ENCODE assay signal across 1 cellular context in the genomic region with DNA sequence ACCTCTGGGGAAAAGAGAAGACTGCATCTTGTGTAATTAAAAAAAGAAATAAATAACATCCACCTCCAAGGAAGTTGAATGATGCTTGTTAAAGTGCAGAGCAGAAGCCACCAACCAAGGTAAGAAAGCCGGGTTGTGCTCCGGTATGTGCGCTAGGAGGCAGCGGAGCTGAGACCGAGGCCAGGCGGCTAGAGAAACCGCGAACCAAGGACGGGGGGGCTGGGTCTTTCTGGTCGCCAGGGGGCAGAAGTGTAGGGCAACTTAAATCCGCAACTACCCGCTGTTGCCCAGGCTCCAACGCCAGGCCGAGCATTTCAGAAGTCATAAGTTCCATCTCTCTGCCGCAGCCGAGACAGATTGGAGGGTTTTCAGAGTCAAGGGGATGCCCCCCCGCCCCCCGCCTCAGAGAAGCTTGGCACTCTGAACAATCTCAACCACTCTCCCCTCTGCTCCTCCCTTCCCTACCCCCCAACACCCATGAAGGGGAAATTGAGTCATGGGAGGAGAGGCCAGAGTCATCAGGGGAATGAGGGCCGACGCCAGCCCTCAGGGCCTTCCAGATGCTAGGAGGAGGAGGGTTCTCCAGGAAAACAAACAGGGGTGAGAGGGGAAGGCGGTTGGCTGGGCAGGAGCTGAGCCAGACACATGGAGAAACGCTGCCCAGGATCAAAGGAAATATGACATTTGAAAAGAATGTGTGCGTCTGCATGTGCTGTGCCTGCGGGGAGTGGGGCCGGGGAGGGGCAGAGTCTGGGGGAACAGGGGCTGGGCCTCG.
A peak's percentile ranks its signal among the peaks of the same experiment; 100 is the strongest.
TF ChIP-seq lines count a peak whose summit lies in the region.

No MANE protein-coding gene starts in this region.

TF ChIP-seq in HepG2, 621 proteins besides CTCF, POLR2A, EP300 and RAD21 (continued from another document and continues in another):
- TF ChIP-seq ZNF180 (CRISPR knock-in tag; IDR thresholded peaks at IDR 0.05; ENCODE audit: borderline replicate concordance, low read depth): no peak
- TF ChIP-seq ZNF607 (CRISPR knock-in tag; IDR thresholded peaks at IDR 0.05; ENCODE audit: borderline replicate concordance): peak; percentile 86; the same call in 1 of the 2 replicates
- TF ChIP-seq IRF2 (CRISPR knock-in tag; IDR thresholded peaks at IDR 0.05): peak; percentile 91
- TF ChIP-seq, protein P1, sequence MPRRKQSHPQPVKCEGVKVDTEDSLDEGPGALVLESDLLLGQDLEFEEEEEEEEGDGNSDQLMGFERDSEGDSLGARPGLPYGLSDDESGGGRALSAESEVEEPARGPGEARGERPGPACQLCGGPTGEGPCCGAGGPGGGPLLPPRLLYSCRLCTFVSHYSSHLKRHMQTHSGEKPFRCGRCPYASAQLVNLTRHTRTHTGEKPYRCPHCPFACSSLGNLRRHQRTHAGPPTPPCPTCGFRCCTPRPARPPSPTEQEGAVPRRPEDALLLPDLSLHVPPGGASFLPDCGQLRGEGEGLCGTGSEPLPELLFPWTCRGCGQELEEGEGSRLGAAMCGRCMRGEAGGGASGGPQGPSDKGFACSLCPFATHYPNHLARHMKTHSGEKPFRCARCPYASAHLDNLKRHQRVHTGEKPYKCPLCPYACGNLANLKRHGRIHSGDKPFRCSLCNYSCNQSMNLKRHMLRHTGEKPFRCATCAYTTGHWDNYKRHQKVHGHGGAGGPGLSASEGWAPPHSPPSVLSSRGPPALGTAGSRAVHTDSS (CRISPR knock-in tag; conservative IDR thresholded peaks at IDR 0.05): peak; percentile 94; the same call in 1 of the 2 replicates
- TF ChIP-seq ZNF746 (CRISPR knock-in tag; IDR thresholded peaks at IDR 0.05): peak; percentile 73; the same call in 1 of the 2 replicates
- TF ChIP-seq, protein P2, sequence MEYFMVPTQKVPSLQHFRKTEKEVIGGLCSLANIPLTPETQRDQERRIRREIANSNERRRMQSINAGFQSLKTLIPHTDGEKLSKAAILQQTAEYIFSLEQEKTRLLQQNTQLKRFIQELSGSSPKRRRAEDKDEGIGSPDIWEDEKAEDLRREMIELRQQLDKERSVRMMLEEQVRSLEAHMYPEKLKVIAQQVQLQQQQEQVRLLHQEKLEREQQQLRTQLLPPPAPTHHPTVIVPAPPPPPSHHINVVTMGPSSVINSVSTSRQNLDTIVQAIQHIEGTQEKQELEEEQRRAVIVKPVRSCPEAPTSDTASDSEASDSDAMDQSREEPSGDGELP (IDR thresholded peaks at IDR 0.05; ENCODE audit: borderline replicate concordance, low read depth): peak; percentile 46; the same call in 1 of the 2 replicates
- no peak for TF ChIP-seq NFIC (IDR thresholded peaks at IDR 0.05; ENCODE audit: low read length)
- TF ChIP-seq ASH2L (IDR thresholded peaks at IDR 0.05; ENCODE audit: insufficient read length, low read depth, low read length): peak; percentile 72
- TF ChIP-seq, protein P3, sequence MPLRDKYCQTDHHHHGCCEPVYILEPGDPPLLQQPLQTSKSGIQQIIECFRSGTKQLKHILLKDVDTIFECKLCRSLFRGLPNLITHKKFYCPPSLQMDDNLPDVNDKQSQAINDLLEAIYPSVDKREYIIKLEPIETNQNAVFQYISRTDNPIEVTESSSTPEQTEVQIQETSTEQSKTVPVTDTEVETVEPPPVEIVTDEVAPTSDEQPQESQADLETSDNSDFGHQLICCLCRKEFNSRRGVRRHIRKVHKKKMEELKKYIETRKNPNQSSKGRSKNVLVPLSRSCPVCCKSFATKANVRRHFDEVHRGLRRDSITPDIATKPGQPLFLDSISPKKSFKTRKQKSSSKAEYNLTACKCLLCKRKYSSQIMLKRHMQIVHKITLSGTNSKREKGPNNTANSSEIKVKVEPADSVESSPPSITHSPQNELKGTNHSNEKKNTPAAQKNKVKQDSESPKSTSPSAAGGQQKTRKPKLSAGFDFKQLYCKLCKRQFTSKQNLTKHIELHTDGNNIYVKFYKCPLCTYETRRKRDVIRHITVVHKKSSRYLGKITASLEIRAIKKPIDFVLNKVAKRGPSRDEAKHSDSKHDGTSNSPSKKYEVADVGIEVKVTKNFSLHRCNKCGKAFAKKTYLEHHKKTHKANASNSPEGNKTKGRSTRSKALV (CRISPR knock-in tag; IDR thresholded peaks at IDR 0.05): peak; percentile 82; the same call in 1 of the 2 replicates
- 0 out of 4 replicates have a peak, but pooled peaks of 1 of the 2 experiments have one; percentile 28 for TF ChIP-seq NR2F1 (CRISPR knock-in tag; IDR thresholded peaks at IDR 0.05)
- TF ChIP-seq ZNF788 (CRISPR knock-in tag; IDR thresholded peaks at IDR 0.05; ENCODE audit: borderline replicate concordance): peak; percentile 88; the same call in 1 of the 2 replicates
- TF ChIP-seq ZNF724P (CRISPR knock-in tag; IDR thresholded peaks at IDR 0.05; ENCODE audit: borderline replicate concordance): no peak
- TF ChIP-seq HNRNPUL1 (IDR thresholded peaks at IDR 0.05; ENCODE audit: low read depth, low read length): no peak
- peak; percentile 89; the same call in 1 of the 2 replicates for TF ChIP-seq ZNF232 (CRISPR knock-in tag; IDR thresholded peaks at IDR 0.05; ENCODE audit: borderline replicate concordance)
- no peak for TF ChIP-seq ZNF737 (CRISPR knock-in tag; IDR thresholded peaks at IDR 0.05; ENCODE audit: borderline replicate concordance)
- TF ChIP-seq ZNF660 (CRISPR knock-in tag; IDR thresholded peaks at IDR 0.05; ENCODE audit: borderline replicate concordance, low read depth): no peak
- TF ChIP-seq ZNF816 (CRISPR knock-in tag; IDR thresholded peaks at IDR 0.05; ENCODE audit: borderline replicate concordance): no peak; the same call in 1 of the 2 replicates
- TF ChIP-seq, protein P4, sequence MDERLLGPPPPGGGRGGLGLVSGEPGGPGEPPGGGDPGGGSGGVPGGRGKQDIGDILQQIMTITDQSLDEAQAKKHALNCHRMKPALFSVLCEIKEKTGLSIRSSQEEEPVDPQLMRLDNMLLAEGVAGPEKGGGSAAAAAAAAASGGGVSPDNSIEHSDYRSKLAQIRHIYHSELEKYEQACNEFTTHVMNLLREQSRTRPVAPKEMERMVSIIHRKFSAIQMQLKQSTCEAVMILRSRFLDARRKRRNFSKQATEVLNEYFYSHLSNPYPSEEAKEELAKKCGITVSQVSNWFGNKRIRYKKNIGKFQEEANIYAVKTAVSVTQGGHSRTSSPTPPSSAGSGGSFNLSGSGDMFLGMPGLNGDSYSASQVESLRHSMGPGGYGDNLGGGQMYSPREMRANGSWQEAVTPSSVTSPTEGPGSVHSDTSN (CRISPR knock-in tag; IDR thresholded peaks at IDR 0.05): 0 out of 2 replicates have a peak, but pooled peaks have one; percentile 29
- TF ChIP-seq ZSCAN20 (CRISPR knock-in tag; IDR thresholded peaks at IDR 0.05; ENCODE audit: borderline replicate concordance): peak; percentile 88; the same call in 1 of the 2 replicates
- TF ChIP-seq MAZ (IDR thresholded peaks at IDR 0.05; ENCODE audit: borderline replicate concordance, low read depth, low read length): peak; percentile 92
- peak; percentile 69; the same call in 1 of the 2 replicates for TF ChIP-seq MAZ (CRISPR knock-in tag; IDR thresholded peaks at IDR 0.05; ENCODE audit: low read depth)
- TF ChIP-seq NCOR1 (IDR thresholded peaks at IDR 0.05; ENCODE audit: borderline replicate concordance, low read length): no peak; the same call in 1 of the 2 replicates
- TF ChIP-seq, protein P5, sequence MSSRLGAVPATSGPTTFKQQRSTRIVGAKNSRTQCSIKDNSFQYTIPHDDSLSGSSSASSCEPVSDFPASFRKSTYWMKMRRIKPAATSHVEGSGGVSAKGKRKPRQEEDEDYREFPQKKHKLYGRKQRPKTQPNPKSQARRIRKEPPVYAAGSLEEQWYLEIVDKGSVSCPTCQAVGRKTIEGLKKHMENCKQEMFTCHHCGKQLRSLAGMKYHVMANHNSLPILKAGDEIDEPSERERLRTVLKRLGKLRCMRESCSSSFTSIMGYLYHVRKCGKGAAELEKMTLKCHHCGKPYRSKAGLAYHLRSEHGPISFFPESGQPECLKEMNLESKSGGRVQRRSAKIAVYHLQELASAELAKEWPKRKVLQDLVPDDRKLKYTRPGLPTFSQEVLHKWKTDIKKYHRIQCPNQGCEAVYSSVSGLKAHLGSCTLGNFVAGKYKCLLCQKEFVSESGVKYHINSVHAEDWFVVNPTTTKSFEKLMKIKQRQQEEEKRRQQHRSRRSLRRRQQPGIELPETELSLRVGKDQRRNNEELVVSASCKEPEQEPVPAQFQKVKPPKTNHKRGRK (CRISPR knock-in tag; IDR thresholded peaks at IDR 0.05): no peak
- TF ChIP-seq NFKBIZ (CRISPR knock-in tag; IDR thresholded peaks at IDR 0.05): no peak
- no peak for TF ChIP-seq EHMT2 (IDR thresholded peaks at IDR 0.05; ENCODE audit: borderline replicate concordance, low read depth, low read length)
- no peak; the same call in 1 of the 2 replicates for TF ChIP-seq PHF21A (CRISPR knock-in tag; IDR thresholded peaks at IDR 0.05)
- no peak for TF ChIP-seq BRD4 (CRISPR knock-in tag; IDR thresholded peaks at IDR 0.05)
- TF ChIP-seq JUNB (CRISPR knock-in tag; IDR thresholded peaks at IDR 0.05; ENCODE audit: borderline replicate concordance): no peak
- TF ChIP-seq, protein P6, sequence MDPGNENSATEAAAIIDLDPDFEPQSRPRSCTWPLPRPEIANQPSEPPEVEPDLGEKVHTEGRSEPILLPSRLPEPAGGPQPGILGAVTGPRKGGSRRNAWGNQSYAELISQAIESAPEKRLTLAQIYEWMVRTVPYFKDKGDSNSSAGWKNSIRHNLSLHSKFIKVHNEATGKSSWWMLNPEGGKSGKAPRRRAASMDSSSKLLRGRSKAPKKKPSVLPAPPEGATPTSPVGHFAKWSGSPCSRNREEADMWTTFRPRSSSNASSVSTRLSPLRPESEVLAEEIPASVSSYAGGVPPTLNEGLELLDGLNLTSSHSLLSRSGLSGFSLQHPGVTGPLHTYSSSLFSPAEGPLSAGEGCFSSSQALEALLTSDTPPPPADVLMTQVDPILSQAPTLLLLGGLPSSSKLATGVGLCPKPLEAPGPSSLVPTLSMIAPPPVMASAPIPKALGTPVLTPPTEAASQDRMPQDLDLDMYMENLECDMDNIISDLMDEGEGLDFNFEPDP (CRISPR knock-in tag; conservative IDR thresholded peaks at IDR 0.05): no peak
- no peak for TF ChIP-seq ZNF20 (CRISPR knock-in tag; IDR thresholded peaks at IDR 0.05)
- TF ChIP-seq KDM2A (CRISPR knock-in tag; IDR thresholded peaks at IDR 0.05; ENCODE audit: borderline replicate concordance, low read depth): peak; percentile 96
- TF ChIP-seq ZNF12 (CRISPR knock-in tag; IDR thresholded peaks at IDR 0.05): peak; percentile 66; the same call in 1 of the 2 replicates
- peak; percentile 86; the same call in 1 of the 2 replicates for TF ChIP-seq EZH2 (conservative IDR thresholded peaks at IDR 0.05; ENCODE audit: low read depth, low read length)
- no peak for TF ChIP-seq ZNF616 (CRISPR knock-in tag; IDR thresholded peaks at IDR 0.05; ENCODE audit: low read depth)
- TF ChIP-seq ZNF205 (CRISPR knock-in tag; IDR thresholded peaks at IDR 0.05): peak; percentile 91; the same call in 1 of the 2 replicates
- TF ChIP-seq ZNF235 (CRISPR knock-in tag; IDR thresholded peaks at IDR 0.05; ENCODE audit: borderline replicate concordance): no peak
- TF ChIP-seq ZNF550 (CRISPR knock-in tag; IDR thresholded peaks at IDR 0.05; ENCODE audit: borderline replicate concordance): peak; percentile 90; the same call in 1 of the 2 replicates
- TF ChIP-seq, protein P7, sequence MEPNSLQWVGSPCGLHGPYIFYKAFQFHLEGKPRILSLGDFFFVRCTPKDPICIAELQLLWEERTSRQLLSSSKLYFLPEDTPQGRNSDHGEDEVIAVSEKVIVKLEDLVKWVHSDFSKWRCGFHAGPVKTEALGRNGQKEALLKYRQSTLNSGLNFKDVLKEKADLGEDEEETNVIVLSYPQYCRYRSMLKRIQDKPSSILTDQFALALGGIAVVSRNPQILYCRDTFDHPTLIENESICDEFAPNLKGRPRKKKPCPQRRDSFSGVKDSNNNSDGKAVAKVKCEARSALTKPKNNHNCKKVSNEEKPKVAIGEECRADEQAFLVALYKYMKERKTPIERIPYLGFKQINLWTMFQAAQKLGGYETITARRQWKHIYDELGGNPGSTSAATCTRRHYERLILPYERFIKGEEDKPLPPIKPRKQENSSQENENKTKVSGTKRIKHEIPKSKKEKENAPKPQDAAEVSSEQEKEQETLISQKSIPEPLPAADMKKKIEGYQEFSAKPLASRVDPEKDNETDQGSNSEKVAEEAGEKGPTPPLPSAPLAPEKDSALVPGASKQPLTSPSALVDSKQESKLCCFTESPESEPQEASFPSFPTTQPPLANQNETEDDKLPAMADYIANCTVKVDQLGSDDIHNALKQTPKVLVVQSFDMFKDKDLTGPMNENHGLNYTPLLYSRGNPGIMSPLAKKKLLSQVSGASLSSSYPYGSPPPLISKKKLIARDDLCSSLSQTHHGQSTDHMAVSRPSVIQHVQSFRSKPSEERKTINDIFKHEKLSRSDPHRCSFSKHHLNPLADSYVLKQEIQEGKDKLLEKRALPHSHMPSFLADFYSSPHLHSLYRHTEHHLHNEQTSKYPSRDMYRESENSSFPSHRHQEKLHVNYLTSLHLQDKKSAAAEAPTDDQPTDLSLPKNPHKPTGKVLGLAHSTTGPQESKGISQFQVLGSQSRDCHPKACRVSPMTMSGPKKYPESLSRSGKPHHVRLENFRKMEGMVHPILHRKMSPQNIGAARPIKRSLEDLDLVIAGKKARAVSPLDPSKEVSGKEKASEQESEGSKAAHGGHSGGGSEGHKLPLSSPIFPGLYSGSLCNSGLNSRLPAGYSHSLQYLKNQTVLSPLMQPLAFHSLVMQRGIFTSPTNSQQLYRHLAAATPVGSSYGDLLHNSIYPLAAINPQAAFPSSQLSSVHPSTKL (CRISPR knock-in tag; IDR thresholded peaks at IDR 0.05): peak; percentile 80
- no peak for TF ChIP-seq ZNF577 (CRISPR knock-in tag; IDR thresholded peaks at IDR 0.05; ENCODE audit: borderline replicate concordance, low read depth)
- no peak for TF ChIP-seq HDAC6 (IDR thresholded peaks at IDR 0.05; ENCODE audit: low read depth, low read length)
- TF ChIP-seq NR2F2 (IDR thresholded peaks at IDR 0.05; ENCODE audit: borderline replicate concordance, low read depth): no peak; the same call in 1 of the 2 replicates
- TF ChIP-seq, protein P8, sequence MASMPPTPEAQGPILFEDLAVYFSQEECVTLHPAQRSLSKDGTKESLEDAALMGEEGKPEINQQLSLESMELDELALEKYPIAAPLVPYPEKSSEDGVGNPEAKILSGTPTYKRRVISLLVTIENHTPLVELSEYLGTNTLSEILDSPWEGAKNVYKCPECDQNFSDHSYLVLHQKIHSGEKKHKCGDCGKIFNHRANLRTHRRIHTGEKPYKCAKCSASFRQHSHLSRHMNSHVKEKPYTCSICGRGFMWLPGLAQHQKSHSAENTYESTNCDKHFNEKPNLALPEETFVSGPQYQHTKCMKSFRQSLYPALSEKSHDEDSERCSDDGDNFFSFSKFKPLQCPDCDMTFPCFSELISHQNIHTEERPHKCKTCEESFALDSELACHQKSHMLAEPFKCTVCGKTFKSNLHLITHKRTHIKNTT (CRISPR knock-in tag; IDR thresholded peaks at IDR 0.05): peak; percentile 55; the same call in 1 of the 2 replicates
- TF ChIP-seq HCFC1 (IDR thresholded peaks at IDR 0.05; ENCODE audit: low read depth, low read length): 0 out of 2 replicates have a peak, but pooled peaks have one; percentile 15
- TF ChIP-seq ZNF75D (CRISPR knock-in tag; IDR thresholded peaks at IDR 0.05; ENCODE audit: borderline replicate concordance): 0 out of 2 replicates have a peak, but pooled peaks have one; percentile 48
- TF ChIP-seq, protein P9, sequence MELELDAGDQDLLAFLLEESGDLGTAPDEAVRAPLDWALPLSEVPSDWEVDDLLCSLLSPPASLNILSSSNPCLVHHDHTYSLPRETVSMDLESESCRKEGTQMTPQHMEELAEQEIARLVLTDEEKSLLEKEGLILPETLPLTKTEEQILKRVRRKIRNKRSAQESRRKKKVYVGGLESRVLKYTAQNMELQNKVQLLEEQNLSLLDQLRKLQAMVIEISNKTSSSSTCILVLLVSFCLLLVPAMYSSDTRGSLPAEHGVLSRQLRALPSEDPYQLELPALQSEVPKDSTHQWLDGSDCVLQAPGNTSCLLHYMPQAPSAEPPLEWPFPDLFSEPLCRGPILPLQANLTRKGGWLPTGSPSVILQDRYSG (CRISPR knock-in tag; IDR thresholded peaks at IDR 0.05): no peak; the same call in 1 of the 2 replicates
- no peak for TF ChIP-seq IKZF1 (IDR thresholded peaks at IDR 0.05)
- TF ChIP-seq CHD4 (IDR thresholded peaks at IDR 0.05; ENCODE audit: borderline replicate concordance, low read length): no peak
